In genomic region chr17:12362853-12363252, GRCh38 we compare ENCODE assay signal across 1 cellular context.
TF ChIP-seq lines count a peak whose summit lies in the region.

No MANE protein-coding gene starts in this region.

TF ChIP-seq in GM23338, 12 proteins besides CTCF, POLR2A, EP300 and RAD21 (continued from another document):
- TF ChIP-seq JUNB (IDR thresholded peaks at IDR 0.05; ENCODE audit: unreplicated experiment) (no peak), EZH2phosphoT487 (IDR thresholded peaks at IDR 0.05; ENCODE audit: unreplicated experiment) (no peak), ZNF462 (CRISPR knock-in tag; IDR thresholded peaks at IDR 0.05) (no peak), ETS1 (IDR thresholded peaks at IDR 0.05) (no peak), STAT1 (IDR thresholded peaks at IDR 0.05; ENCODE audit: unreplicated experiment) (no peak)
